29 cellular contexts compared by ENCODE assay signal in the genomic region with DNA sequence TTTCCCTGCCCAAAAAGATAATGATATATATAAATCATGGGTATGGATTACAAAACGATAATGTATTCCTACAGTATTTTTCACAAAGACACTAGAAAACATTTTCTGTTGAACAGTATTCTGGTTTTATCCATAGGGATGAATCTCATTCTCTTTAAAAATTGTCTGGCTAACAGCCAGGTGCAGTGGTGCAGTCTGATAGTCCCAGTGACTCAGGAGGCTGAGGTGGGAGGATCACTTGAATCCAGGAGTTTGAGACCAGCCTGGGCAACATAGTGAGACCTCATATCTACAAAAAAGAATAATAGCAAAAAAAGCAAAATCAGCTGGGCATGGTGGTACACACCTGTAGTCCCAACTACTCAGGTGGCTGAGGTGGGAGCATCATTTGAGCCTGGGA. TPM values are rescaled to one million over a fixed set of nuclear protein-coding genes. Genes with fewer than 3 reads are reported as not detected.
"Had no signal": no experiment of that assay in that cellular context is flagged by ENCODE, and none has a peak within 500 bp of the region (broad histone marks: within the 10 kb centered on the region; RNA-seq: fewer than 3 reads in every experiment).

No MANE protein-coding gene starts in this region.

- H3K27me3 ChIP-seq: hepatocyte, left lung, testis had no signal

- H3K4me1 Mint-ChIP-seq: neural crest cell had no signal

- H3K27ac ChIP-seq: hepatocyte, left lung, testis, WERI-Rb-1 had no signal

- H3K9me3 Mint-ChIP-seq: activated CD4-positive, alpha-beta T cell treated with anti-CD3 and anti-CD28 coated beads, Interleukin-2, amount 10 ng/mL, durations not matched to agents 7 days and 5 days; activated CD8-positive, alpha-beta T cell treated with anti-CD3 and anti-CD28 coated beads for 36 hours; activated naive CD4-positive, alpha-beta T cell treated with anti-CD3 and anti-CD28 coated beads, Interleukin-2, amount 50 U/mL, for 24 hours; brain; immature natural killer cell; naive thymus-derived CD4-positive, alpha-beta T cell; neural crest cell; type B pancreatic cell had no signal

- H3K4me3 Mint-ChIP-seq: activated CD4-positive, alpha-beta T cell treated with anti-CD3 and anti-CD28 coated beads, Interleukin-2, amount 10 ng/mL, durations not matched to agents 7 days and 5 days; activated CD8-positive, alpha-beta memory T cell treated with anti-CD3 and anti-CD28 coated beads, Interleukin-2, amount 10 ng/mL, durations not matched to agents 7 days and 5 days; activated CD8-positive, alpha-beta T cell treated with anti-CD3 and anti-CD28 coated beads for 36 hours; activated naive CD4-positive, alpha-beta T cell treated with anti-CD3 and anti-CD28 coated beads, Interleukin-2, amount 50 U/mL, for 24 hours; brain; immature natural killer cell; naive thymus-derived CD4-positive, alpha-beta T cell; neural crest cell; type B pancreatic cell had no signal

- DNase-seq: activated CD4-positive, alpha-beta T cell treated with anti-CD3 and anti-CD28 coated beads, Interleukin-2, amount 10 ng/mL, durations not matched to agents 7 days and 5 days; activated CD4-positive, CD25-positive, alpha-beta regulatory T cell treated with anti-CD3 and anti-CD28 coated beads, Interleukin-2, amount 50 U/mL, for 72 hours; activated CD8-positive, alpha-beta memory T cell treated with anti-CD3 and anti-CD28 coated beads, Interleukin-2, amount 10 ng/mL, durations not matched to agents 7 days and 5 days; activated CD8-positive, alpha-beta T cell treated with anti-CD3 and anti-CD28 coated beads for 36 hours; activated gamma-delta T cell treated with Interleukin-2 at 50 U/mL for 16 hours; activated T-cell treated with anti-CD3 and anti-CD28 coated beads for 4 hours; anterior cingulate cortex; dermis blood vessel endothelial cell; effector CD8-positive, alpha-beta T cell; foreskin melanocyte; glutamatergic neuron; immature natural killer cell; left lung; naive thymus-derived CD4-positive, alpha-beta T cell; occipital lobe; posterior cingulate gyrus; retina; stimulated activated CD4-positive, alpha-beta T cell treated with anti-CD3 and anti-CD28 coated beads, Interleukin-2, amount 100 ng/mL, for 48 hours; stimulated activated CD8-positive, alpha-beta memory T cell treated with anti-CD3 and anti-CD28 coated beads, Interleukin-4, amount 100 ng/mL, for 48 hours; stimulated activated naive CD4-positive, alpha-beta T cell; WERI-Rb-1 had no signal

- H3K4me1 ChIP-seq: left lung had no signal

- H3K9me3 ChIP-seq: left lung, testis had no signal

- H2AFZ ChIP-seq: hepatocyte had no signal

- H3K4me2 ChIP-seq: hepatocyte had no signal

- H3K27me3 Mint-ChIP-seq: activated CD4-positive, alpha-beta T cell treated with anti-CD3 and anti-CD28 coated beads, Interleukin-2, amount 10 ng/mL, durations not matched to agents 7 days and 5 days; activated CD8-positive, alpha-beta memory T cell treated with anti-CD3 and anti-CD28 coated beads, Interleukin-2, amount 10 ng/mL, durations not matched to agents 7 days and 5 days; activated CD8-positive, alpha-beta T cell treated with anti-CD3 and anti-CD28 coated beads for 36 hours; activated naive CD4-positive, alpha-beta T cell treated with anti-CD3 and anti-CD28 coated beads, Interleukin-2, amount 50 U/mL, for 24 hours; brain; naive thymus-derived CD4-positive, alpha-beta T cell; type B pancreatic cell had no signal

- ATAC-seq: activated CD8-positive, alpha-beta memory T cell treated with anti-CD3 and anti-CD28 coated beads, Interleukin-2, amount 10 ng/mL, durations not matched to agents 7 days and 5 days; activated CD8-positive, alpha-beta T cell treated with anti-CD3 and anti-CD28 coated beads for 36 hours; left lung; naive thymus-derived CD4-positive, alpha-beta T cell had no signal

- H3K27ac Mint-ChIP-seq: activated CD4-positive, alpha-beta T cell treated with anti-CD3 and anti-CD28 coated beads, Interleukin-2, amount 10 ng/mL, durations not matched to agents 7 days and 5 days; activated CD8-positive, alpha-beta memory T cell treated with anti-CD3 and anti-CD28 coated beads, Interleukin-2, amount 10 ng/mL, durations not matched to agents 7 days and 5 days; activated CD8-positive, alpha-beta T cell treated with anti-CD3 and anti-CD28 coated beads for 36 hours; activated naive CD4-positive, alpha-beta T cell treated with anti-CD3 and anti-CD28 coated beads, Interleukin-2, amount 50 U/mL, for 24 hours; immature natural killer cell; type B pancreatic cell had no signal

- H3K4me3 ChIP-seq: hepatocyte, left lung, testis had no signal

- H3K36me3 Mint-ChIP-seq: activated naive CD4-positive, alpha-beta T cell treated with anti-CD3 and anti-CD28 coated beads, Interleukin-2, amount 50 U/mL, for 24 hours had no signal

RNA-seq across cellular contexts. Expression of a gene that starts 45.8 kb away (rescaled TPM):
- total RNA-seq: dermis blood vessel endothelial cell, hepatocyte, kidney epithelial cell, lung microvascular endothelial cell, occipital lobe, testis had no signal
